ENCODE assay signal across 8 cellular contexts in genomic region chr12:106956048-106956935, GRCh38. TPM values are rescaled to one million over a fixed set of nuclear protein-coding genes. Genes with fewer than 3 reads are reported as not detected.
DNase-seq lines count a peak whose midpoint lies in the region; ATAC-seq and TF ChIP-seq lines count a peak whose summit lies in the region.

No MANE protein-coding gene starts in this region.

- DNase-seq in GM19240 (ENCODE audit: insufficient read length, low spot score) (peak; percentile 17), NT2/D1 (ENCODE audit: low read depth, low spot score) (peak; percentile 36), esophagus muscularis mucosa (ENCODE audit: extremely low spot score) (no peak)
- peak; percentile 62 to 73 for DNase-seq in activated T-cell treated with anti-CD3 and anti-CD28 coated beads, Interleukin-2, amount 50 U/mL, for 48 hours
- peak; percentile 30 to 70 for DNase-seq in stimulated activated effector memory CD8-positive, alpha-beta T cell treated with anti-CD3 and anti-CD28 coated beads, Interleukin-12 subunit alpha, Interleukin-12 subunit beta, amount 100 ng/mL, for 72 hours (ENCODE audit: low spot score in 2 of 2)

- H3K27me3 ChIP-seq in NT2/D1 (ENCODE audit: insufficient read depth, insufficient read length), result no peaks in the 10 kb centered on the region
- H3K27me3 ChIP-seq in esophagus muscularis mucosa, result no peaks in the 10 kb centered on the region
- H3K27me3 ChIP-seq in muscle layer of duodenum (ENCODE audit: low read depth, low read length), result no peaks in the 10 kb centered on the region

- TF ChIP-seq CTCF in C4-2B (conservative IDR thresholded peaks at IDR 0.05), result peak; percentile 27
- TF ChIP-seq CTCF in esophagus muscularis mucosa (IDR thresholded peaks at IDR 0.05), result peak in 1 of 3 experiments; percentile 27

- no peak for TF ChIP-seq EP300 in esophagus muscularis mucosa (IDR thresholded peaks at IDR 0.05)

- H3K36me3 Mint-ChIP-seq in stimulated activated effector memory CD8-positive, alpha-beta T cell treated with anti-CD3 and anti-CD28 coated beads, Interleukin-12 subunit alpha, Interleukin-12 subunit beta, amount 100 ng/mL, for 72 hours, result peaks cover 46% of the 10 kb centered on the region

- H3K4me1 ChIP-seq in NT2/D1 (ENCODE audit: insufficient read depth, insufficient read length) (peaks cover 3% of the 10 kb centered on the region), esophagus muscularis mucosa (peaks cover 22 to 46% (median 41%) of the 10 kb centered on the region in 4 donors), muscle layer of duodenum (ENCODE audit: control insufficient read depth in 1 of 2, insufficient read depth in 2 of 2, low read length in 2 of 2) (peaks cover 13 to 15% of the 10 kb centered on the region in 2 donors)

- peak overlapping the region; percentile 98 for H3K27ac Mint-ChIP-seq in stimulated activated effector memory CD8-positive, alpha-beta T cell treated with anti-CD3 and anti-CD28 coated beads, Interleukin-12 subunit alpha, Interleukin-12 subunit beta, amount 100 ng/mL, for 72 hours

- peak overlapping the region; percentile 97 for H3K4me3 Mint-ChIP-seq in stimulated activated effector memory CD8-positive, alpha-beta T cell treated with anti-CD3 and anti-CD28 coated beads, Interleukin-12 subunit alpha, Interleukin-12 subunit beta, amount 100 ng/mL, for 72 hours

- peaks cover 25% of the 10 kb centered on the region for H3K4me1 Mint-ChIP-seq in stimulated activated effector memory CD8-positive, alpha-beta T cell treated with anti-CD3 and anti-CD28 coated beads, Interleukin-12 subunit alpha, Interleukin-12 subunit beta, amount 100 ng/mL, for 72 hours

- H3K27ac ChIP-seq in C4-2B, result peak overlapping the region; percentile 75
- peak overlapping the region; percentile 96 to 100 (median 98) for H3K27ac ChIP-seq in esophagus muscularis mucosa (replicated peaks in 1 of 4)
- peak overlapping the region; percentile 96 for H3K27ac ChIP-seq in muscle layer of duodenum (ENCODE audit: low read length)

- H3K4me3 ChIP-seq in NT2/D1 (ENCODE audit: insufficient read length, low read depth) (peak overlapping the region; percentile 92), esophagus muscularis mucosa (peak overlapping the region; percentile 82 to 95 (median 94)), muscle layer of duodenum (ENCODE audit: low read depth in 1 of 2, low read length in 2 of 2) (peak overlapping the region; percentile 88 to 91)

- H3K9ac ChIP-seq in NT2/D1 (ENCODE audit: insufficient read length, low read depth), result peak overlapping the region; percentile 89

- H3K36me3 ChIP-seq in NT2/D1 (ENCODE audit: insufficient read depth, insufficient read length, low read length) (peaks cover 14% of the 10 kb centered on the region), esophagus muscularis mucosa (no peaks in the 10 kb centered on the region), muscle layer of duodenum (ENCODE audit: control insufficient read depth in 1 of 2, insufficient read depth in 2 of 2, low read length in 2 of 2) (peaks cover 0 to 13% of the 10 kb centered on the region in 2 donors)

- intact Hi-C loops in esophagus muscularis mucosa (cut with DNase I), result loop anchor here (1.0 to 5.0 kb wide), 3 partner anchors 31 to 136 kb away; partner anchors contain the start of genes CRY1 and MTERF2

- H3K9me3 Mint-ChIP-seq in stimulated activated effector memory CD8-positive, alpha-beta T cell treated with anti-CD3 and anti-CD28 coated beads, Interleukin-12 subunit alpha, Interleukin-12 subunit beta, amount 100 ng/mL, for 72 hours, result no peaks in the 10 kb centered on the region

- WGBS in esophagus muscularis mucosa, result under 1% methylated on average over 32 of the region's 47 CpGs

- TF ChIP-seq POLR2A in esophagus muscularis mucosa (IDR thresholded peaks at IDR 0.05; ENCODE audit: low read depth), result no peak

- H3K9me3 ChIP-seq in NT2/D1 (ENCODE audit: insufficient read depth, low read length) (peaks cover 16% of the 10 kb centered on the region; the same call in 1 of the 2 replicates), esophagus muscularis mucosa (no peaks in the 10 kb centered on the region), muscle layer of duodenum (ENCODE audit: control insufficient read depth in 1 of 2, low read length in 2 of 2) (no peaks in the 10 kb centered on the region)

- peak; percentile 36 for ATAC-seq in HG03520 (IDR thresholded peaks at IDR 0.05; ENCODE audit: unreplicated experiment)
- peak; percentile 66 for ATAC-seq in stimulated activated effector memory CD8-positive, alpha-beta T cell treated with anti-CD3 and anti-CD28 coated beads, Interleukin-12 subunit alpha, Interleukin-12 subunit beta, amount 100 ng/mL, for 72 hours

RNA-seq across cellular contexts. Expression of gene TMEM263, which starts 0.6 kb away (rescaled TPM):
- 10 to 100 TPM; 31.1 to 39.9 (median 34.5) TPM for total RNA-seq in esophagus muscularis mucosa

RNA-seq across cellular contexts. Expression of gene MTERF2, which starts 30.7 kb away (rescaled TPM):
- total RNA-seq in esophagus muscularis mucosa, result 10 to 100 TPM; 16.7 to 22.2 (median 19.0) TPM
